8 cellular contexts compared by ENCODE assay signal in genomic region chrX:15855562-15856256, GRCh38.
DNase-seq lines count a peak whose midpoint lies in the region; TF ChIP-seq lines count a peak whose summit lies in the region.

No MANE protein-coding gene starts in this region.

- peaks cover 13% of the 10 kb centered on the region for H3K4me1 Mint-ChIP-seq in T-helper 1 cell treated with Interleukin-12 subunit alpha and Interleukin-12 subunit beta and Interleukin-4 antibody, amounts not matched to agents 30 μg/mL and 1 μg/mL, for 36 hours (ENCODE audit: low read depth)

- POLR2A ChIA-PET in RWPE1 (lab: Yijun Ruan, JAX; ENCODE audit: low non-redundant PET): no interaction called here

- H3K27ac ChIP-seq in RWPE1: peak overlapping the region; percentile 87
- H3K27ac ChIP-seq in epithelial cell of prostate: peak overlapping the region; percentile 62

- DNase-seq in T-helper 1 cell: no peak
- no peak for DNase-seq in RWPE1 (ENCODE audit: low spot score)
- no peak for DNase-seq in epithelial cell of prostate (ENCODE audit: low read depth, low spot score)
- peak; percentile 10 for DNase-seq in retina
- no peak for DNase-seq in GM20000 (ENCODE audit: low spot score)
- DNase-seq in NCI-H128 (lab: John Stamatoyannopoulos, UW; ENCODE audit: unreplicated experiment): no peak
- DNase-seq in effector CD8-positive, alpha-beta T cell (lab: John Stamatoyannopoulos, UW): no peak

- H3K4me3 Mint-ChIP-seq in T-helper 1 cell treated with Interleukin-12 subunit alpha and Interleukin-12 subunit beta and Interleukin-4 antibody, amounts not matched to agents 30 μg/mL and 1 μg/mL, for 36 hours: peak overlapping the region; percentile 91

- no peaks in the 10 kb centered on the region for H3K9me3 Mint-ChIP-seq in T-helper 1 cell treated with Interleukin-12 subunit alpha and Interleukin-12 subunit beta and Interleukin-4 antibody, amounts not matched to agents 30 μg/mL and 1 μg/mL, for 36 hours

- TF ChIP-seq CTCF in RWPE1 (conservative IDR thresholded peaks at IDR 0.05; ENCODE audit: low read depth) (no peak), GM20000 (IDR thresholded peaks at IDR 0.05; ENCODE audit: extremely low read depth, missing control alignments) (no peak)

- peaks cover 9% of the 10 kb centered on the region for H3K36me3 Mint-ChIP-seq in T-helper 1 cell treated with Interleukin-12 subunit alpha and Interleukin-12 subunit beta and Interleukin-4 antibody, amounts not matched to agents 30 μg/mL and 1 μg/mL, for 36 hours (ENCODE audit: low read depth)

- H3K27ac Mint-ChIP-seq in T-helper 1 cell treated with Interleukin-12 subunit alpha and Interleukin-12 subunit beta and Interleukin-4 antibody, amounts not matched to agents 30 μg/mL and 1 μg/mL, for 36 hours: peak overlapping the region; percentile 92

- CTCF ChIA-PET in RWPE1 (lab: Yijun Ruan, JAX): interaction anchor here (0.6 kb wide), 1 partner anchor 78 kb away, joined by 3 read pairs; no protein-coding TSS in a partner anchor

- no peaks in the 10 kb centered on the region for H3K27me3 Mint-ChIP-seq in T-helper 1 cell treated with Interleukin-12 subunit alpha and Interleukin-12 subunit beta and Interleukin-4 antibody, amounts not matched to agents 30 μg/mL and 1 μg/mL, for 36 hours (ENCODE audit: low read depth)
